ENCODE assay signal across 15 cellular contexts in the genomic region with DNA sequence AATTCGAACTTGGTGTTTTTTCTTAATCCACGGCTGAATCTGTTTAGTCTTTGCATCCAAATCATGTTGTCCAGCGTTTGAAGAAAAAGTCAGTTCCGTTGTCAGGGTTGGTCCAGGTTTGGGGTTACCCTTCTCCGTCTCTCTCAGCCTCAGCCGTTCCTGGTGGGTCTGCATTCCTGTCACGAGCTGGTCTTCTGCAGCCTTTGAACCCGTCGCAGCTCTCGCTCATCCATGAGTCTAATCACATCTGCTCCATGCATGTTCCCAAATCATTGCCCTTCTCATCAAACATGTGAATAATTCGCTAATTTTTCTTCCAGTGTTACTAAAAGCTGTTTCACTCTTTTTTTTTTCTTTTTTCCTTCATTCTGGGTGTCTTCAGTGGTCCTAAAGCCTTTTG.
"Had no signal": no experiment of that assay in that cellular context is flagged by ENCODE, and none has a peak within 500 bp of the region (broad histone marks: within the 10 kb centered on the region; RNA-seq: fewer than 3 reads in every experiment).

No MANE protein-coding gene starts in this region.

- DNase-seq: amniotic stem cell; body of pancreas; effector memory CD8-positive, alpha-beta T cell; hippocampal formation; retina; small intestine; stimulated activated naive CD4-positive, alpha-beta T cell; substantia nigra; T-helper 17 cell; transverse colon had no signal

- H3K27ac ChIP-seq: body of pancreas, ovary, transverse colon had no signal

- H3K4me3 Mint-ChIP-seq: activated CD4-positive, alpha-beta memory T cell treated with anti-CD3 and anti-CD28 coated beads, Interleukin-2, amount 10 ng/mL, durations not matched to agents 7 days and 5 days; central memory CD8-positive, alpha-beta T cell; effector memory CD8-positive, alpha-beta T cell; neural crest cell; T-helper 17 cell had no signal

- H3K36me3 ChIP-seq: ovary, transverse colon had no signal

- H3K4me1 Mint-ChIP-seq: central memory CD8-positive, alpha-beta T cell; T-helper 17 cell had no signal

- H3K27me3 ChIP-seq: body of pancreas, ovary had no signal

- ATAC-seq: activated naive CD4-positive, alpha-beta T cell treated with anti-CD3 and anti-CD28 coated beads, Interleukin-2, amount 50 U/mL, for 72 hours; body of pancreas; effector memory CD8-positive, alpha-beta T cell; T-helper 17 cell had no signal

- H3K9me3 ChIP-seq: body of pancreas, ovary, transverse colon had no signal

- H3K4me3 ChIP-seq: body of pancreas, ovary, transverse colon had no signal

- FAIRE-seq: small intestine had no signal

- H3K27ac Mint-ChIP-seq: activated CD4-positive, alpha-beta memory T cell treated with anti-CD3 and anti-CD28 coated beads, Interleukin-2, amount 10 ng/mL, durations not matched to agents 7 days and 5 days; effector memory CD8-positive, alpha-beta T cell; T-helper 17 cell had no signal

- H3K9me3 Mint-ChIP-seq: activated CD4-positive, alpha-beta memory T cell treated with anti-CD3 and anti-CD28 coated beads, Interleukin-2, amount 10 ng/mL, durations not matched to agents 7 days and 5 days; central memory CD8-positive, alpha-beta T cell; effector memory CD8-positive, alpha-beta T cell; neural crest cell had no signal
